ENCODE assay signal across 8 cellular contexts in genomic region chr10:61974611-61975010, GRCh38.
A peak's percentile ranks its signal among the peaks of the same experiment; 100 is the strongest.
DNase-seq lines count a peak whose midpoint lies in the region; ATAC-seq and TF ChIP-seq lines count a peak whose summit lies in the region.

No MANE protein-coding gene starts in this region.

- H3F3A ChIP-seq in MM.1S (ENCODE audit: insufficient read depth, low read length): peaks cover 19% of the 10 kb centered on the region

- no peak overlapping the region for H2AFZ ChIP-seq in MM.1S (ENCODE audit: low read length)

- H3K4me1 ChIP-seq in BE2C (peaks cover 28% of the 10 kb centered on the region), MM.1S (ENCODE audit: low read length) (peaks cover 33% of the 10 kb centered on the region), mesodermal cell (ENCODE audit: control insufficient read depth, insufficient read depth, low read length, poor library complexity, severe bottlenecking) (peaks cover 11% of the 10 kb centered on the region)

- H3K27me3 ChIP-seq in BE2C (no peaks in the 10 kb centered on the region), MM.1S (replicated peaks; ENCODE audit: insufficient read depth, low read length) (no peaks in the 10 kb centered on the region), brain microvascular endothelial cell (replicated peaks) (no peaks in the 10 kb centered on the region)

- no peaks in the 10 kb centered on the region for H4K20me1 ChIP-seq in MM.1S (ENCODE audit: insufficient read depth, low read length)

- 93 to 100% methylated on average over 2 to 5 of the region's 6 CpGs for WGBS in mesodermal cell (ENCODE audit: insufficient coverage in 2 of 2), 2 experiments

- in situ Hi-C loops in brain microvascular endothelial cell (cut with HindIII; ENCODE audit: low pct_ligation_motif_present, low sequenced_read_pairs): no loop called here

- H3K27ac ChIP-seq in MM.1S (ENCODE audit: low read length) (peak overlapping the region; percentile 49; the same call in 1 of the 2 replicates), brain microvascular endothelial cell (no peak overlapping the region), mesodermal cell (ENCODE audit: low read depth, low read length, severe bottlenecking) (peak overlapping the region; percentile 82)

- H3K9me3 ChIP-seq in BE2C: no peaks in the 10 kb centered on the region
- no peaks in the 10 kb centered on the region for H3K9me3 ChIP-seq in MM.1S (replicated peaks; ENCODE audit: insufficient read depth, low read length)
- no peaks in the 10 kb centered on the region for H3K9me3 ChIP-seq in mesodermal cell (ENCODE audit: control insufficient read depth, low read length)

- DNase-seq in BE2C (peak; percentile 72), MM.1S (no peak), brain microvascular endothelial cell (peak; percentile 40), NCI-H1694 treated with DMSO at 0.1 percent for 48 hours (lab: John Stamatoyannopoulos, UW) (no peak), retina (no peak)
- no peak for DNase-seq in stimulated activated naive CD8-positive, alpha-beta T cell treated with anti-CD3 and anti-CD28 coated beads, Interleukin-15, Interleukin-2, amounts not matched to agents 100 U/mL and 50 U/mL, for 24 hours
- no peak for DNase-seq in stimulated activated CD4-positive, alpha-beta T cell treated with anti-CD3 and anti-CD28 coated beads, Interleukin-4, amount 100 ng/mL, for 24 hours

- ATAC-seq in stimulated activated naive CD8-positive, alpha-beta T cell treated with anti-CD3 and anti-CD28 coated beads, Interleukin-15, Interleukin-2, amounts not matched to agents 100 U/mL and 50 U/mL, for 24 hours: no peak

- H3K9me2 ChIP-seq in MM.1S (replicated peaks; ENCODE audit: insufficient read depth, low read length): no peaks in the 10 kb centered on the region

- peaks cover 75% of the 10 kb centered on the region for H3K79me2 ChIP-seq in MM.1S (ENCODE audit: low read length)

- H3K36me3 ChIP-seq in BE2C: no peaks in the 10 kb centered on the region
- peaks cover 5% of the 10 kb centered on the region; the same call in 1 of the 2 replicates for H3K36me3 ChIP-seq in MM.1S (replicated peaks; ENCODE audit: insufficient read depth, low read length)
- no peaks in the 10 kb centered on the region for H3K36me3 ChIP-seq in brain microvascular endothelial cell (replicated peaks)
- no peaks in the 10 kb centered on the region for H3K36me3 ChIP-seq in mesodermal cell (ENCODE audit: control insufficient read depth, insufficient read depth, low read length)

- TF ChIP-seq CTCF in BE2C (IDR thresholded peaks at IDR 0.05; ENCODE audit: low read depth, low read length): no peak
- TF ChIP-seq CTCF in MM.1S (IDR thresholded peaks at IDR 0.05; ENCODE audit: low read length): no peak
- no peak for TF ChIP-seq CTCF in brain microvascular endothelial cell (IDR thresholded peaks at IDR 0.05; ENCODE audit: low read depth, low read length, missing control alignments)

- H3K4me3 ChIP-seq in BE2C (ENCODE audit: low read depth, low read length): peak overlapping the region; percentile 21
- H3K4me3 ChIP-seq in MM.1S (ENCODE audit: low read length): no peak overlapping the region
- no peak overlapping the region for H3K4me3 ChIP-seq in brain microvascular endothelial cell (ENCODE audit: low read depth, low read length)
- H3K4me3 ChIP-seq in mesodermal cell (ENCODE audit: extremely low read depth, insufficient read depth, low read length, poor library complexity, severe bottlenecking): no peak overlapping the region

- no peak overlapping the region for H3K9ac ChIP-seq in MM.1S (ENCODE audit: low read length)

- H3K4me2 ChIP-seq in MM.1S (ENCODE audit: low read depth, low read length): peak overlapping the region; percentile 36

Comparison
In these comparisons a context has a peak if more than half of its experiments do, and no peak if none do; other contexts are left out.
1. DNase-seq: peak in BE2C (single experiment) and brain microvascular endothelial cell (single experiment); none in MM.1S (single experiment), NCI-H1694 treated with DMSO at 0.1 percent for 48 hours (single experiment), stimulated activated naive CD8-positive, alpha-beta T cell treated with anti-CD3 and anti-CD28 coated beads, Interleukin-15, Interleukin-2, amounts not matched to agents 100 U/mL and 50 U/mL, for 24 hours (single experiment), retina (single experiment) and stimulated activated CD4-positive, alpha-beta T cell treated with anti-CD3 and anti-CD28 coated beads, Interleukin-4, amount 100 ng/mL, for 24 hours (single experiment).